ENCODE assay signal across 1 cellular context in genomic region chr4:61580721-61581377, GRCh38.
TF ChIP-seq lines count a peak whose summit lies in the region.

No MANE protein-coding gene starts in this region.

TF ChIP-seq in IMR-90, 13 proteins besides CTCF, POLR2A, EP300 and RAD21 (continued from another document):
- TF ChIP-seq, protein P1, sequence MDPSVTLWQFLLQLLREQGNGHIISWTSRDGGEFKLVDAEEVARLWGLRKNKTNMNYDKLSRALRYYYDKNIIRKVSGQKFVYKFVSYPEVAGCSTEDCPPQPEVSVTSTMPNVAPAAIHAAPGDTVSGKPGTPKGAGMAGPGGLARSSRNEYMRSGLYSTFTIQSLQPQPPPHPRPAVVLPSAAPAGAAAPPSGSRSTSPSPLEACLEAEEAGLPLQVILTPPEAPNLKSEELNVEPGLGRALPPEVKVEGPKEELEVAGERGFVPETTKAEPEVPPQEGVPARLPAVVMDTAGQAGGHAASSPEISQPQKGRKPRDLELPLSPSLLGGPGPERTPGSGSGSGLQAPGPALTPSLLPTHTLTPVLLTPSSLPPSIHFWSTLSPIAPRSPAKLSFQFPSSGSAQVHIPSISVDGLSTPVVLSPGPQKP (IDR thresholded peaks at IDR 0.05; ENCODE audit: borderline replicate concordance, low read depth, low read length) = no peak
- TF ChIP-seq BHLHE40 (IDR thresholded peaks at IDR 0.05; ENCODE audit: low read depth, low read length) (no peak), RFX5 (IDR thresholded peaks at IDR 0.05; ENCODE audit: low read depth, low read length) (no peak), CEBPB (IDR thresholded peaks at IDR 0.05; ENCODE audit: low read depth, low read length) (no peak)
